In the genomic region with DNA sequence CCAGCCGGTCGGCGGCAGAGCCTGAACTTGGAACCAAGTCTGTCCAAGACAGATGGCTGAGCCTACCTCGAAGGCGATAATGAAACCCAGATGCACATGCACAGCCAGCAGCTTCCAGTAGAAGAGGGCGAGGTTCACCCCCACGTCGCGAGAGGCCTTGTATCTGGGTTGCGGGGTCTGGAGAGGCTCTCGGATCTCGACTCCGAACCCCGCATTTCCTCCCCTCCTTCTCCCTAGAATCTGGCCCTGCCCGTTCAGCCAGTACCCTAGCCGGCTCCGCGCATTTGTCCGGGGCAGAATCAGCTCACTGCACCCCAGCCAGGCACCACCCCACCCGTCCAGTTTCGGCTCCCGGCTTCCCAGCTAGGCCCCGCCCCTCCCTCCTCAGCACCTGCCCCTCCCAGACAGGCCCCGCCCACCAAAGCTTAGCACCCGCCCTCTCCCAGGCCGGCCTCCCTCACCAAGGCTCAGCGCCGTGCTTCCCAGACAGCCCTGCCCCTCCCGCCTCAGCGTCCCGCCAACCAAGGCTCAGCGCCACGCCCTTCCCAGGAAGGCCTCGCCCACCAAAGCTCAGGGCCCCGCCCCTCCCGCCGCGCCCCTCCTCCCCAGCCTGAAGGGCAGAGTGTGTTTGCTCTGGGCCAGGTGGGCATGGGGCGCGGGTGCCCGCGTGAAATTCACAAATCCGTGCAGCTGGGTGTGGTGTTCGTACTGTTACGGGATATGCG, we compare ENCODE assay signal across 1 cellular context.
TF ChIP-seq lines count a peak whose summit lies in the region.

No MANE protein-coding gene starts in this region.

TF ChIP-seq in K562, 482 proteins besides CTCF, POLR2A, EP300 and RAD21 (continued from another document and continues in another):
- TF ChIP-seq, protein P1, sequence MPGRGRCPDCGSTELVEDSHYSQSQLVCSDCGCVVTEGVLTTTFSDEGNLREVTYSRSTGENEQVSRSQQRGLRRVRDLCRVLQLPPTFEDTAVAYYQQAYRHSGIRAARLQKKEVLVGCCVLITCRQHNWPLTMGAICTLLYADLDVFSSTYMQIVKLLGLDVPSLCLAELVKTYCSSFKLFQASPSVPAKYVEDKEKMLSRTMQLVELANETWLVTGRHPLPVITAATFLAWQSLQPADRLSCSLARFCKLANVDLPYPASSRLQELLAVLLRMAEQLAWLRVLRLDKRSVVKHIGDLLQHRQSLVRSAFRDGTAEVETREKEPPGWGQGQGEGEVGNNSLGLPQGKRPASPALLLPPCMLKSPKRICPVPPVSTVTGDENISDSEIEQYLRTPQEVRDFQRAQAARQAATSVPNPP (IDR thresholded peaks at IDR 0.05; ENCODE audit: borderline replicate concordance, insufficient read depth, insufficient read length): no peak
- TF ChIP-seq ZNF766 (CRISPR knock-in tag; conservative IDR thresholded peaks at IDR 0.05): no peak
- TF ChIP-seq LARP7 (IDR thresholded peaks at IDR 0.05): peak; percentile 72; the same call in 1 of the 2 replicates
- peak; percentile 22 for TF ChIP-seq NEUROD1 (IDR thresholded peaks at IDR 0.05; ENCODE audit: borderline replicate concordance, low read depth, low read length, partially characterized antibody)
- no peak for TF ChIP-seq PURB (CRISPR knock-in tag; IDR thresholded peaks at IDR 0.05; ENCODE audit: low read depth)
- no peak for TF ChIP-seq NFRKB (IDR thresholded peaks at IDR 0.05; ENCODE audit: low read depth)
- TF ChIP-seq HNRNPL (IDR thresholded peaks at IDR 0.05; ENCODE audit: low read depth, low read length): peak; percentile 65; the same call in 1 of the 2 replicates
- TF ChIP-seq POLR2G (IDR thresholded peaks at IDR 0.05; ENCODE audit: low read depth, low read length): peak; percentile 67
- no peak for TF ChIP-seq TAF1 (IDR thresholded peaks at IDR 0.05; ENCODE audit: control insufficient read depth, extremely low read depth, insufficient read depth, low read length, severe bottlenecking)
- TF ChIP-seq CEBPG (CRISPR knock-in tag; IDR thresholded peaks at IDR 0.05): no peak
- TF ChIP-seq CEBPG (tag; conservative IDR thresholded peaks at IDR 0.05 in 1 of 2, IDR thresholded peaks at IDR 0.05 in 1 of 2): no peak
- TF ChIP-seq CBFA2T2 (conservative IDR thresholded peaks at IDR 0.05): no peak
- TF ChIP-seq SMARCC2 (IDR thresholded peaks at IDR 0.05; ENCODE audit: low read depth): no peak
- TF ChIP-seq ZNF668 (CRISPR knock-in tag; IDR thresholded peaks at IDR 0.05): peak; percentile 63; the same call in 1 of the 2 replicates
- 0 out of 2 replicates have a peak, but pooled peaks have one; percentile 15 for TF ChIP-seq CC2D1A (IDR thresholded peaks at IDR 0.05)
- TF ChIP-seq, protein P2, sequence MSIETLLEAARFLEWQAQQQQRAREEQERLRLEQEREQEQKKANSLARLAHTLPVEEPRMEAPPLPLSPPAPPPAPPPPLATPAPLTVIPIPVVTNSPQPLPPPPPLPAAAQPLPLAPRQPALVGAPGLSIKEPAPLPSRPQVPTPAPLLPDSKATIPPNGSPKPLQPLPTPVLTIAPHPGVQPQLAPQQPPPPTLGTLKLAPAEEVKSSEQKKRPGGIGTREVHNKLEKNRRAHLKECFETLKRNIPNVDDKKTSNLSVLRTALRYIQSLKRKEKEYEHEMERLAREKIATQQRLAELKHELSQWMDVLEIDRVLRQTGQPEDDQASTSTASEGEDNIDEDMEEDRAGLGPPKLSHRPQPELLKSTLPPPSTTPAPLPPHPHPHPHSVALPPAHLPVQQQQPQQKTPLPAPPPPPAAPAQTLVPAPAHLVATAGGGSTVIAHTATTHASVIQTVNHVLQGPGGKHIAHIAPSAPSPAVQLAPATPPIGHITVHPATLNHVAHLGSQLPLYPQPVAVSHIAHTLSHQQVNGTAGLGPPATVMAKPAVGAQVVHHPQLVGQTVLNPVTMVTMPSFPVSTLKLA (conservative IDR thresholded peaks at IDR 0.05): peak in 1 of 2 experiments; percentile 63; a peak in 2 of 4 replicates
- TF ChIP-seq SMARCE1 (IDR thresholded peaks at IDR 0.05): no peak
- peak; percentile 52 for TF ChIP-seq ZFX (CRISPR knock-in tag; IDR thresholded peaks at IDR 0.05)
- TF ChIP-seq SLC30A9 (CRISPR knock-in tag; IDR thresholded peaks at IDR 0.05): no peak
- TF ChIP-seq, protein P3, sequence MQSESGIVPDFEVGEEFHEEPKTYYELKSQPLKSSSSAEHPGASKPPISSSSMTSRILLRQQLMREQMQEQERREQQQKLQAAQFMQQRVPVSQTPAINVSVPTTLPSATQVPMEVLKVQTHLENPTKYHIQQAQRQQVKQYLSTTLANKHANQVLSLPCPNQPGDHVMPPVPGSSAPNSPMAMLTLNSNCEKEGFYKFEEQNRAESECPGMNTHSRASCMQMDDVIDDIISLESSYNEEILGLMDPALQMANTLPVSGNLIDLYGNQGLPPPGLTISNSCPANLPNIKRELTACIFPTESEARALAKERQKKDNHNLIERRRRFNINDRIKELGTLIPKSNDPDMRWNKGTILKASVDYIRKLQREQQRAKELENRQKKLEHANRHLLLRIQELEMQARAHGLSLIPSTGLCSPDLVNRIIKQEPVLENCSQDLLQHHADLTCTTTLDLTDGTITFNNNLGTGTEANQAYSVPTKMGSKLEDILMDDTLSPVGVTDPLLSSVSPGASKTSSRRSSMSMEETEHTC (IDR thresholded peaks at IDR 0.05): no peak
- TF ChIP-seq, protein P4, sequence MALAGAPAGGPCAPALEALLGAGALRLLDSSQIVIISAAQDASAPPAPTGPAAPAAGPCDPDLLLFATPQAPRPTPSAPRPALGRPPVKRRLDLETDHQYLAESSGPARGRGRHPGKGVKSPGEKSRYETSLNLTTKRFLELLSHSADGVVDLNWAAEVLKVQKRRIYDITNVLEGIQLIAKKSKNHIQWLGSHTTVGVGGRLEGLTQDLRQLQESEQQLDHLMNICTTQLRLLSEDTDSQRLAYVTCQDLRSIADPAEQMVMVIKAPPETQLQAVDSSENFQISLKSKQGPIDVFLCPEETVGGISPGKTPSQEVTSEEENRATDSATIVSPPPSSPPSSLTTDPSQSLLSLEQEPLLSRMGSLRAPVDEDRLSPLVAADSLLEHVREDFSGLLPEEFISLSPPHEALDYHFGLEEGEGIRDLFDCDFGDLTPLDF (CRISPR knock-in tag; IDR thresholded peaks at IDR 0.05): peak; percentile 83
- no peak for TF ChIP-seq HMG20A (CRISPR knock-in tag; conservative IDR thresholded peaks at IDR 0.05)
- TF ChIP-seq ATF1 (CRISPR knock-in tag; IDR thresholded peaks at IDR 0.05): no peak
- no peak for TF ChIP-seq ATF1 (tag; IDR thresholded peaks at IDR 0.05)
- TF ChIP-seq, protein P5, sequence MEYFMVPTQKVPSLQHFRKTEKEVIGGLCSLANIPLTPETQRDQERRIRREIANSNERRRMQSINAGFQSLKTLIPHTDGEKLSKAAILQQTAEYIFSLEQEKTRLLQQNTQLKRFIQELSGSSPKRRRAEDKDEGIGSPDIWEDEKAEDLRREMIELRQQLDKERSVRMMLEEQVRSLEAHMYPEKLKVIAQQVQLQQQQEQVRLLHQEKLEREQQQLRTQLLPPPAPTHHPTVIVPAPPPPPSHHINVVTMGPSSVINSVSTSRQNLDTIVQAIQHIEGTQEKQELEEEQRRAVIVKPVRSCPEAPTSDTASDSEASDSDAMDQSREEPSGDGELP (CRISPR knock-in tag; IDR thresholded peaks at IDR 0.05; ENCODE audit: borderline replicate concordance): peak; percentile 67
- TF ChIP-seq TEAD4 (IDR thresholded peaks at IDR 0.05; ENCODE audit: low read length): 0 out of 2 replicates have a peak, but pooled peaks have one; percentile 8
- no peak for TF ChIP-seq TEAD4 (CRISPR knock-in tag; IDR thresholded peaks at IDR 0.05; ENCODE audit: borderline replicate concordance)
- no peak for TF ChIP-seq ETV1 (tag; conservative IDR thresholded peaks at IDR 0.05; ENCODE audit: low read depth)
- TF ChIP-seq ARHGAP35 (IDR thresholded peaks at IDR 0.05; ENCODE audit: partially characterized antibody): no peak
- TF ChIP-seq KLF13 (tag; IDR thresholded peaks at IDR 0.05; ENCODE audit: borderline replicate concordance, low read depth): peak; percentile 37; the same call in 1 of the 2 replicates
- no peak for TF ChIP-seq DNMT1 (IDR thresholded peaks at IDR 0.05)
- TF ChIP-seq HNRNPK (IDR thresholded peaks at IDR 0.05; ENCODE audit: low read depth, low read length, poor library complexity, severe bottlenecking): no peak
- no peak for TF ChIP-seq MAFG (tag; conservative IDR thresholded peaks at IDR 0.05)
- TF ChIP-seq PTRF (tag; IDR thresholded peaks at IDR 0.05): no peak
- TF ChIP-seq FOXA3 (CRISPR knock-in tag; conservative IDR thresholded peaks at IDR 0.05 in 1 of 2, IDR thresholded peaks at IDR 0.05 in 1 of 2): no peak
- no peak for TF ChIP-seq SMARCA5 (IDR thresholded peaks at IDR 0.05)
- no peak for TF ChIP-seq HNRNPH1 (optimal IDR thresholded peaks at IDR 0.05; ENCODE audit: low read depth, low read length)
- TF ChIP-seq DIDO1 (tag; IDR thresholded peaks at IDR 0.05; ENCODE audit: low read depth): no peak
- TF ChIP-seq, protein P6, sequence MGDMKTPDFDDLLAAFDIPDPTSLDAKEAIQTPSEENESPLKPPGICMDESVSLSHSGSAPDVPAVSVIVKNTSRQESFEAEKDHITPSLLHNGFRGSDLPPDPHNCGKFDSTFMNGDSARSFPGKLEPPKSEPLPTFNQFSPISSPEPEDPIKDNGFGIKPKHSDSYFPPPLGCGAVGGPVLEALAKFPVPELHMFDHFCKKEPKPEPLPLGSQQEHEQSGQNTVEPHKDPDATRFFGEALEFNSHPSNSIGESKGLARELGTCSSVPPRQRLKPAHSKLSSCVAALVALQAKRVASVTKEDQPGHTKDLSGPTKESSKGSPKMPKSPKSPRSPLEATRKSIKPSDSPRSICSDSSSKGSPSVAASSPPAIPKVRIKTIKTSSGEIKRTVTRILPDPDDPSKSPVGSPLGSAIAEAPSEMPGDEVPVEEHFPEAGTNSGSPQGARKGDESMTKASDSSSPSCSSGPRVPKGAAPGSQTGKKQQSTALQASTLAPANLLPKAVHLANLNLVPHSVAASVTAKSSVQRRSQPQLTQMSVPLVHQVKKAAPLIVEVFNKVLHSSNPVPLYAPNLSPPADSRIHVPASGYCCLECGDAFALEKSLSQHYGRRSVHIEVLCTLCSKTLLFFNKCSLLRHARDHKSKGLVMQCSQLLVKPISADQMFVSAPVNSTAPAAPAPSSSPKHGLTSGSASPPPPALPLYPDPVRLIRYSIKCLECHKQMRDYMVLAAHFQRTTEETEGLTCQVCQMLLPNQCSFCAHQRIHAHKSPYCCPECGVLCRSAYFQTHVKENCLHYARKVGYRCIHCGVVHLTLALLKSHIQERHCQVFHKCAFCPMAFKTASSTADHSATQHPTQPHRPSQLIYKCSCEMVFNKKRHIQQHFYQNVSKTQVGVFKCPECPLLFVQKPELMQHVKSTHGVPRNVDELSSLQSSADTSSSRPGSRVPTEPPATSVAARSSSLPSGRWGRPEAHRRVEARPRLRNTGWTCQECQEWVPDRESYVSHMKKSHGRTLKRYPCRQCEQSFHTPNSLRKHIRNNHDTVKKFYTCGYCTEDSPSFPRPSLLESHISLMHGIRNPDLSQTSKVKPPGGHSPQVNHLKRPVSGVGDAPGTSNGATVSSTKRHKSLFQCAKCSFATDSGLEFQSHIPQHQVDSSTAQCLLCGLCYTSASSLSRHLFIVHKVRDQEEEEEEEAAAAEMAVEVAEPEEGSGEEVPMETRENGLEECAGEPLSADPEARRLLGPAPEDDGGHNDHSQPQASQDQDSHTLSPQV (IDR thresholded peaks at IDR 0.05): peak; percentile 65
- no peak for TF ChIP-seq NFE2L1 (tag; IDR thresholded peaks at IDR 0.05; ENCODE audit: borderline replicate concordance, low read depth)
- TF ChIP-seq, protein P7, sequence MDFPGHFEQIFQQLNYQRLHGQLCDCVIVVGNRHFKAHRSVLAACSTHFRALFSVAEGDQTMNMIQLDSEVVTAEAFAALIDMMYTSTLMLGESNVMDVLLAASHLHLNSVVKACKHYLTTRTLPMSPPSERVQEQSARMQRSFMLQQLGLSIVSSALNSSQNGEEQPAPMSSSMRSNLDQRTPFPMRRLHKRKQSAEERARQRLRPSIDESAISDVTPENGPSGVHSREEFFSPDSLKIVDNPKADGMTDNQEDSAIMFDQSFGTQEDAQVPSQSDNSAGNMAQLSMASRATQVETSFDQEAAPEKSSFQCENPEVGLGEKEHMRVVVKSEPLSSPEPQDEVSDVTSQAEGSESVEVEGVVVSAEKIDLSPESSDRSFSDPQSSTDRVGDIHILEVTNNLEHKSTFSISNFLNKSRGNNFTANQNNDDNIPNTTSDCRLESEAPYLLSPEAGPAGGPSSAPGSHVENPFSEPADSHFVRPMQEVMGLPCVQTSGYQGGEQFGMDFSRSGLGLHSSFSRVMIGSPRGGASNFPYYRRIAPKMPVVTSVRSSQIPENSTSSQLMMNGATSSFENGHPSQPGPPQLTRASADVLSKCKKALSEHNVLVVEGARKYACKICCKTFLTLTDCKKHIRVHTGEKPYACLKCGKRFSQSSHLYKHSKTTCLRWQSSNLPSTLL (IDR thresholded peaks at IDR 0.05): no peak
- no peak for TF ChIP-seq ZNF217 (CRISPR knock-in tag; IDR thresholded peaks at IDR 0.05)
- TF ChIP-seq ARNT (IDR thresholded peaks at IDR 0.05): 0 out of 4 replicates have a peak, but pooled peaks of 1 of the 2 experiments have one; percentile 56
- TF ChIP-seq SRSF7 (optimal IDR thresholded peaks at IDR 0.05; ENCODE audit: low read depth, low read length): no peak
- peak; percentile 35; the same call in 1 of the 2 replicates for TF ChIP-seq ATF7 (IDR thresholded peaks at IDR 0.05)
- TF ChIP-seq, protein P8, sequence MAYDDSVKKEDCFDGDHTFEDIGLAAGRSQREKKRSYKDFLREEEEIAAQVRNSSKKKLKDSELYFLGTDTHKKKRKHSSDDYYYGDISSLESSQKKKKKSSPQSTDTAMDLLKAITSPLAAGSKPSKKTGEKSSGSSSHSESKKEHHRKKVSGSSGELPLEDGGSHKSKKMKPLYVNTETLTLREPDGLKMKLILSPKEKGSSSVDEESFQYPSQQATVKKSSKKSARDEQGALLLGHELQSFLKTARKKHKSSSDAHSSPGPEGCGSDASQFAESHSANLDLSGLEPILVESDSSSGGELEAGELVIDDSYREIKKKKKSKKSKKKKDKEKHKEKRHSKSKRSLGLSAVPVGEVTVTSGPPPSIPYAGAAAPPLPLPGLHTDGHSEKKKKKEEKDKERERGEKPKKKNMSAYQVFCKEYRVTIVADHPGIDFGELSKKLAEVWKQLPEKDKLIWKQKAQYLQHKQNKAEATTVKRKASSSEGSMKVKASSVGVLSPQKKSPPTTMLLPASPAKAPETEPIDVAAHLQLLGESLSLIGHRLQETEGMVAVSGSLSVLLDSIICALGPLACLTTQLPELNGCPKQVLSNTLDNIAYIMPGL (CRISPR knock-in tag; IDR thresholded peaks at IDR 0.05): no peak
- no peak for TF ChIP-seq KAT7 (CRISPR knock-in tag; IDR thresholded peaks at IDR 0.05; ENCODE audit: borderline replicate concordance)
- peak; percentile 45 to 56 for TF ChIP-seq NRF1 (conservative IDR thresholded peaks at IDR 0.05 in 1 of 2, IDR thresholded peaks at IDR 0.05 in 1 of 2)
- peak in 1 of 2 experiments; percentile 7; a peak in 1 of 4 replicates for TF ChIP-seq SIN3A (IDR thresholded peaks at IDR 0.05; ENCODE audit: borderline replicate concordance in 2 of 2, control insufficient read depth in 1 of 2, low read depth in 2 of 2, low read length in 2 of 2)
- peak; percentile 48 for TF ChIP-seq MYC (IDR thresholded peaks at IDR 0.05; ENCODE audit: low read depth, low read length)
- 0 out of 2 replicates have a peak, but pooled peaks have one; percentile 23 for TF ChIP-seq MYC (CRISPR knock-in tag; IDR thresholded peaks at IDR 0.05; ENCODE audit: borderline replicate concordance, low read depth)
